In genomic region chr21:44466996-44467858, GRCh38 we compare ENCODE assay signal across 16 cellular contexts. TPM values are rescaled to one million over a fixed set of nuclear protein-coding genes. Genes with fewer than 3 reads are reported as not detected.
DNase-seq lines count a peak whose midpoint lies in the region; ATAC-seq, FAIRE-seq and TF ChIP-seq lines count a peak whose summit lies in the region.
"Had no signal": no experiment of that assay in that cellular context is flagged by ENCODE, and none has a peak within 500 bp of the region (broad histone marks: within the 10 kb centered on the region; RNA-seq: fewer than 3 reads in every experiment).

No MANE protein-coding gene starts in this region.

- no peak overlapping the region for H3K4me3 ChIP-seq in H1 (ENCODE audit: extremely low read depth in 1 of 4, insufficient read depth in 2 of 4, low read depth in 3 of 4, low read length in 4 of 4)
- H3K4me3 ChIP-seq in neural progenitor cell, result no peak overlapping the region
- H3K4me3 ChIP-seq in aorta (ENCODE audit: low read length in 2 of 2), result no peak overlapping the region
- no peak overlapping the region for H3K4me3 ChIP-seq in PC-3 (ENCODE audit: low read length)
- H3K4me3 ChIP-seq: A549 had no signal

- no peak overlapping the region for H3K4ac ChIP-seq in H1 (replicated peaks; ENCODE audit: insufficient read length, low read depth, low read length)

- DNase-seq in left ventricle myocardium superior (peak; percentile 20), cardiac septum (ENCODE audit: low spot score) (no peak), H1 (ENCODE audit: low read depth in 1 of 2, low spot score in 2 of 2) (no peak), neural progenitor cell (ENCODE audit: low spot score) (no peak), aorta (no peak), SIG-M5 treated with dmso at 0.1 percent for 504 hours (lab: John Stamatoyannopoulos, UW; ENCODE audit: unreplicated experiment) (no peak), PC-3 (no peak)
- DNase-seq: BE2C; CD4-positive, alpha-beta memory T cell; DND-41; GDM1 had no signal

- H2AFZ ChIP-seq in H1 (ENCODE audit: low read length) (no peak overlapping the region), neural progenitor cell (replicated peaks) (no peak overlapping the region), PC-3 (ENCODE audit: low read length) (no peak overlapping the region)

- peaks cover 0 to 1% of the 10 kb centered on the region in 2 experiments for H4K20me1 ChIP-seq in H1 (replicated peaks in 1 of 2; ENCODE audit: control insufficient read depth in 1 of 2, insufficient read depth in 2 of 2, low read length in 2 of 2)
- no peaks in the 10 kb centered on the region for H4K20me1 ChIP-seq in neural progenitor cell (ENCODE audit: low read depth)
- no peaks in the 10 kb centered on the region for H4K20me1 ChIP-seq in PC-3 (ENCODE audit: low read length)

- no peak for TF ChIP-seq EP300 in H1 (IDR thresholded peaks at IDR 0.05; ENCODE audit: borderline replicate concordance in 1 of 2, low read depth in 2 of 2, low read length in 2 of 2)

- no peak for TF ChIP-seq POLR2A in H1 (IDR thresholded peaks at IDR 0.05; ENCODE audit: control extremely low read depth in 1 of 2, low read depth in 2 of 2, low read length in 2 of 2)

- H3K27me3 ChIP-seq in H1 (replicated peaks in 1 of 4; ENCODE audit: control insufficient read depth in 3 of 4, extremely low read depth in 1 of 4, insufficient read depth in 3 of 4, low read length in 3 of 4) (no peaks in the 10 kb centered on the region), neural progenitor cell (no peaks in the 10 kb centered on the region), aorta (ENCODE audit: control insufficient read depth in 1 of 2, insufficient read depth in 2 of 2, low read length in 1 of 2) (no peaks in the 10 kb centered on the region), PC-3 (ENCODE audit: low read length) (no peaks in the 10 kb centered on the region; the same call in 1 of the 2 replicates)
- H3K27me3 ChIP-seq: BE2C had no signal

- 0 out of 2 replicates have a peak overlapping the region, but pooled peaks have one; percentile 60 for H2BK12ac ChIP-seq in H1 (ENCODE audit: low read depth, low read length)

- H3K79me2 ChIP-seq in H1 (ENCODE audit: control insufficient read depth in 1 of 2, insufficient read depth in 2 of 2, low read length in 2 of 2), result no peaks in the 10 kb centered on the region
- no peaks in the 10 kb centered on the region for H3K79me2 ChIP-seq in neural progenitor cell (ENCODE audit: low read depth)
- H3K79me2 ChIP-seq in PC-3 (ENCODE audit: low read length), result no peaks in the 10 kb centered on the region

- ATAC-seq in left ventricle myocardium superior (no peak), aorta (ENCODE audit: low FRiP score) (peak; percentile 11), PC-3 (no peak)
- ATAC-seq: A549 had no signal

- H3K4me1 ChIP-seq in H1 (replicated peaks in 1 of 4; ENCODE audit: control insufficient read depth in 3 of 4, insufficient read depth in 4 of 4, low read length in 3 of 4), result peaks cover 0 to 2% (median 0%) of the 10 kb centered on the region in 4 experiments; a peak in 2 of 7 replicates
- H3K4me1 ChIP-seq in neural progenitor cell, result no peaks in the 10 kb centered on the region
- H3K4me1 ChIP-seq in aorta (ENCODE audit: control insufficient read depth in 1 of 2, insufficient read depth in 2 of 2, low read length in 2 of 2), result no peaks in the 10 kb centered on the region
- no peaks in the 10 kb centered on the region for H3K4me1 ChIP-seq in PC-3 (ENCODE audit: insufficient read depth, low read length)
- H3K4me1 ChIP-seq: A549, BE2C had no signal

- H3K79me1 ChIP-seq in H1 (ENCODE audit: low read depth, low read length), result no peaks in the 10 kb centered on the region

- no peak overlapping the region for H3K27ac Mint-ChIP-seq in neural progenitor cell
- H3K27ac Mint-ChIP-seq: CD4-positive, alpha-beta memory T cell; IgD-negative memory B cell had no signal

- no peak overlapping the region for H2AK5ac ChIP-seq in H1 (ENCODE audit: low read depth, low read length)

- H2BK120ac ChIP-seq in H1 (replicated peaks; ENCODE audit: low read depth, low read length), result no peak overlapping the region

- H3K9ac ChIP-seq in H1 (replicated peaks in 1 of 4; ENCODE audit: extremely low read depth in 1 of 4, low read depth in 3 of 4, low read length in 3 of 4) (no peak overlapping the region), neural progenitor cell (no peak overlapping the region), PC-3 (ENCODE audit: low read length) (no peak overlapping the region)

- H3K23me2 ChIP-seq in H1 (ENCODE audit: low read depth, low read length), result no peaks in the 10 kb centered on the region

- no peaks in the 10 kb centered on the region for H3K36me3 Mint-ChIP-seq in neural progenitor cell
- H3K36me3 Mint-ChIP-seq: CD4-positive, alpha-beta memory T cell; IgD-negative memory B cell had no signal

- POLR2A ChIA-PET in H1 (lab: Charles Lee; ENCODE audit: partially characterized antibody), result no interaction called here
- POLR2A ChIA-PET in PC-3 (lab: Charles Lee; ENCODE audit: unreplicated experiment), result no interaction called here

- BruUV-seq in PC-3 (replicated peaks; lab: Mats Ljungman, UMichigan), result no TSS peak

- no peak overlapping the region for H3K14ac ChIP-seq in H1 (ENCODE audit: insufficient read length)

- no peaks in the 10 kb centered on the region for H3K9me3 ChIP-seq in H1 (ENCODE audit: insufficient read depth in 2 of 2, low read depth in 1 of 2, low read length in 1 of 2)
- no peaks in the 10 kb centered on the region for H3K9me3 ChIP-seq in neural progenitor cell (ENCODE audit: low read depth)
- H3K9me3 ChIP-seq in aorta (ENCODE audit: control insufficient read depth, low read length), result no peaks in the 10 kb centered on the region
- H3K9me3 ChIP-seq in PC-3 (ENCODE audit: low read length), result no peaks in the 10 kb centered on the region
- H3K9me3 ChIP-seq: A549, BE2C had no signal

- CTCF ChIA-PET in H1 (lab: Charles Lee; ENCODE audit: partially characterized antibody), result interaction anchor here (0.6 to 1.9 kb wide), 5 partner anchors 10 to 25 kb away, joined by 3 to 4 read pairs (median 3); no protein-coding TSS in a partner anchor
- CTCF ChIA-PET in PC-3 (lab: Charles Lee), result no interaction called here

- no peak for FAIRE-seq in H1 (lab: Jason Lieb, UNC)
- FAIRE-seq: A549, GM12892, H54 had no signal

- intact Hi-C loops in left ventricle myocardium superior (cut with micrococcal nuclease), result no loop called here
- intact Hi-C loops in cardiac septum (cut with DNase I), result no loop called here
- intact Hi-C loops in aorta (cut with DNase I), result no loop called here
- intact Hi-C loops in PC-3 (cut with micrococcal nuclease), result no loop called here

- 94% methylated on average over 34 of the region's 36 CpGs; no CpG with 5 or more reads in 1 of the 2 experiments for WGBS in H1 (ENCODE audit: extremely low coverage in 1 of 2, insufficient coverage in 1 of 2, insufficient read length in 1 of 2, insufficient replicate concordance in 2 of 2, low coverage in 1 of 2, low lambda C conversion rate in 2 of 2, missing lambda C conversion rate in 1 of 2), 2 experiments
- WGBS in aorta, 2 donors, result 95 to 96% methylated on average over 36 of the region's 36 CpGs

- H4K5ac ChIP-seq in H1 (ENCODE audit: insufficient read length, low read depth, low read length), result no peak overlapping the region

- no peak overlapping the region for H2BK5ac ChIP-seq in H1 (ENCODE audit: low read depth, low read length)

- H3K36me3 ChIP-seq in H1 (ENCODE audit: control insufficient read depth in 2 of 4, insufficient read depth in 4 of 4, low read length in 3 of 4) (no peaks in the 10 kb centered on the region), neural progenitor cell (no peaks in the 10 kb centered on the region), aorta (ENCODE audit: control insufficient read depth in 1 of 2, insufficient read depth in 2 of 2, low read length in 1 of 2) (no peaks in the 10 kb centered on the region), PC-3 (ENCODE audit: low read depth, low read length) (no peaks in the 10 kb centered on the region)
- H3K36me3 ChIP-seq: BE2C had no signal

- H3K18ac ChIP-seq in H1 (ENCODE audit: extremely low read depth, low read length), result no peak overlapping the region

- no peak overlapping the region for H2BK20ac ChIP-seq in H1 (ENCODE audit: low read length)

- no peaks in the 10 kb centered on the region for H3K9me3 Mint-ChIP-seq in neural progenitor cell
- H3K9me3 Mint-ChIP-seq: IgD-negative memory B cell had no signal

- H3K56ac ChIP-seq in H1 (replicated peaks; ENCODE audit: insufficient read length, low read depth, low read length), result no peak overlapping the region

- no peak for TF ChIP-seq RAD21 in H1 (IDR thresholded peaks at IDR 0.05 in 1 of 2, conservative IDR thresholded peaks at IDR 0.05 in 1 of 2; ENCODE audit: low read depth in 2 of 2, low read length in 2 of 2)

- H3K27ac ChIP-seq in H1 (ENCODE audit: low read depth, low read length), result no peak overlapping the region
- no peak overlapping the region for H3K27ac ChIP-seq in neural progenitor cell
- no peak overlapping the region for H3K27ac ChIP-seq in aorta (ENCODE audit: low read depth in 1 of 2, low read length in 2 of 2)
- H3K27ac ChIP-seq in PC-3 (ENCODE audit: low read length), result no peak overlapping the region
- H3K27ac ChIP-seq: A549, C4-2B had no signal

- peaks cover 2% of the 10 kb centered on the region for H3K27me3 Mint-ChIP-seq in neural progenitor cell (ENCODE audit: insufficient read depth, low read depth)

- peaks cover 8% of the 10 kb centered on the region for H3K4me1 Mint-ChIP-seq in neural progenitor cell

- peak overlapping the region; percentile 65 for H4K91ac ChIP-seq in H1 (replicated peaks; ENCODE audit: insufficient read length, low read length)

- no peaks in the 10 kb centered on the region for H3K9me2 ChIP-seq in PC-3 (replicated peaks; ENCODE audit: low read length)

- H3F3A ChIP-seq in neural progenitor cell (ENCODE audit: low read depth) (no peaks in the 10 kb centered on the region), PC-3 (ENCODE audit: low read length, unreplicated experiment) (no peaks in the 10 kb centered on the region)

- no peak overlapping the region for H3K23ac ChIP-seq in H1 (ENCODE audit: insufficient read length)

- TF ChIP-seq CTCF in H1 (IDR thresholded peaks at IDR 0.05; ENCODE audit: control extremely low read depth in 1 of 3, insufficient read depth in 1 of 3, low read depth in 1 of 3, low read length in 3 of 3) (no peak), neural progenitor cell (IDR thresholded peaks at IDR 0.05) (no peak), PC-3 (conservative IDR thresholded peaks at IDR 0.05; ENCODE audit: low read depth, low read length) (no peak)

- H3K4me2 ChIP-seq in H1 (ENCODE audit: insufficient read depth in 1 of 2, low read depth in 2 of 2, low read length in 2 of 2), result no peak overlapping the region
- H3K4me2 ChIP-seq in neural progenitor cell, result no peak overlapping the region
- no peak overlapping the region for H3K4me2 ChIP-seq in PC-3 (ENCODE audit: low read length)
- H3K4me2 ChIP-seq: A549 had no signal

- peak overlapping the region; percentile 12 for H3K4me3 Mint-ChIP-seq in neural progenitor cell
- H3K4me3 Mint-ChIP-seq: CD4-positive, alpha-beta memory T cell; IgD-negative memory B cell had no signal

- 0 out of 2 replicates have a peak overlapping the region, but pooled peaks have one; percentile 31 for H2BK15ac ChIP-seq in H1 (ENCODE audit: low read length)

- H4K8ac ChIP-seq in H1 (ENCODE audit: extremely low read depth, insufficient read depth, low read length), result no peak overlapping the region; the same call in 1 of the 2 replicates

RNA-seq across cellular contexts. Expression of gene LRRC3, which starts 11.9 kb away (rescaled TPM):
- total RNA-seq in left ventricle myocardium superior, result 2.1 TPM
- total RNA-seq in cardiac septum, result 2.9 TPM
- 5.4 and 5.9 TPM in 2 replicates for total RNA-seq in H1 (2021; fragmentation: NEBNext Ultra II Directional; extraction: Animal tissue kit (Norgen Biotek cat#: 25700))
- 3.1 and 4.7 TPM in 2 replicates for polyA plus RNA-seq in H1 (2011; rRNA removed)
- 2.7 TPM for polyA plus RNA-seq in H1 (2011; cell fraction: cytosol; rRNA removed)
- polyA plus RNA-seq in H1 (2011; cell fraction: nucleus; rRNA removed), result 3.4 TPM
- polyA plus RNA-seq in H1 (2012, experiment 1 of 2), result 2.7 to 3.3 TPM (median 3.0 TPM) in 4 replicates
- 2.7 TPM for polyA plus RNA-seq in H1 (2012, experiment 2 of 2)
- polyA plus RNA-seq in H1 (2013, experiment 1 of 2), result 4.4 TPM
- polyA plus RNA-seq in H1 (2013, experiment 2 of 2), result 4.9 TPM
- polyA minus RNA-seq in H1 (2011; rRNA and poly(A)+ RNA removed), result 2.8 and 3.0 TPM in 2 replicates
- polyA minus RNA-seq in H1 (2011; cell fraction: cytosol; rRNA and poly(A)+ RNA removed), result 3.1 TPM
- 3.7 TPM for polyA minus RNA-seq in H1 (2011; cell fraction: nucleus; rRNA and poly(A)+ RNA removed)
- 2.5 and 4.9 TPM in 2 replicates for total RNA-seq in neural progenitor cell (ENCODE audit: low replicate concordance)
- total RNA-seq in aorta, result 1 to 10 TPM; 1.6 to 5.3 TPM
- polyA plus RNA-seq in aorta, result 1 to 10 TPM in 1 of 2 donors, under 1 TPM in 1; 0.63 to 1.5 TPM
- total RNA-seq in PC-3 (2014; rRNA removed), result 3.1 and 4.1 TPM in 2 replicates
